Comparison of ENCODE assay signal across 8 cellular contexts in the genomic region with DNA sequence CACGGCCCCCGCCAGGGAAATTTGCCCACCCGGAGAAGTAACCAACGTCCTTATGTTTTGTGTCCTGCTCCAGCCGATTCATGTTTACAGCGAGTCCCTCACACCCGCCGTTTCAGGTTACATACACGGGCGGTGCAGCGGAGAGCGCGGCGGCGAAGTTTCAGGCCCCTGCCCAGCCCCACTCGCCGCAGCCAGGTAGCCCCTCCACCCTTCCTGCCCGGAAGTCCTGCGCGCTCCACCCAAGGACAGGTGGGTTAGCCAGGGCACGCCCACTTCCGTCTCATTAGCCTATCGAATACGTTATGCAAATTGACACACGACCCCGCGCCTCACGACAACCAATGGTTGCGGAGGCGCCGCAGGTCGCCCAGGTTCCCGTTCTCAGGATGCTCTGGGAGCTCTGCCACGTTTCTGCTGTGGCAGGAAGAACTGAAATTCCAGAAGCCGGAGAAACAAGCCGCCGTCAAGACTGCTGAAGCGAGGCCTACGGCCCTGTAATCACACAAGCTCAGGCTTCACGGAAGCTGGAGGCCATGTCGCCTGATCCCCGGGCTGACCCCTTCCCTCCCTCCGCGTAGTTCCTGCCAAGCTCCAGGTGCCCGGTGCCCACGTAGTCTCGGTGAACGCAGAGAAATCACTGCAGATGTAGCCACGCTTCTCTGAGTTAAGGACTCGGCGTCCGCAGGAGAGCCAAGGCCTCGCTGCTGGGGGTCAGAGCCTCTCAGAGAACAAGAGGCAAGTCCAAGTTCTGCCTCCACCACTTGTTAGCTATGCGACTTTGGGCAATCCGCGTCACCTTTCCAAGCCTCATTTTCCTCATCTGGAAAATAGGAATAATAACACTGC. TPM values are rescaled to one million over a fixed set of nuclear protein-coding genes. Genes with fewer than 3 reads are reported as not detected.
DNase-seq lines count a peak whose midpoint lies in the region; FAIRE-seq lines count a peak whose summit lies in the region.

No MANE protein-coding gene starts in this region.

- H3K4ac ChIP-seq in mesenchymal stem cell (ENCODE audit: low read depth in 1 of 2, low read length in 2 of 2), result peak overlapping the region; percentile 47 to 71

- H3K27ac Mint-ChIP-seq in activated CD4-positive, alpha-beta memory T cell treated with anti-CD3 and anti-CD28 coated beads for 36 hours, result peak overlapping the region; percentile 66

- POLR2A ChIA-PET in activated CD4-positive, alpha-beta memory T cell treated with anti-CD3 and anti-CD28 coated beads for 36 hours (lab: Charles Lee), result no interaction called here

- H3K4me2 ChIP-seq in mesenchymal stem cell (ENCODE audit: low read length, poor library complexity, severe bottlenecking), result peak overlapping the region; percentile 71

- H3K4me1 Mint-ChIP-seq in activated CD4-positive, alpha-beta memory T cell treated with anti-CD3 and anti-CD28 coated beads for 36 hours (ENCODE audit: low read depth), result peaks cover 37% of the 10 kb centered on the region

- no peaks in the 10 kb centered on the region for H3K27me3 ChIP-seq in mesenchymal stem cell (ENCODE audit: control insufficient read depth in 1 of 2, insufficient read depth in 1 of 2, low read length in 2 of 2)
- H3K27me3 ChIP-seq in HAP-1 (ENCODE audit: low read depth), result no peaks in the 10 kb centered on the region

- intact Hi-C loops in activated CD4-positive, alpha-beta memory T cell treated with anti-CD3 and anti-CD28 coated beads for 36 hours (cut with micrococcal nuclease), result loop anchor here (1.0 to 10.0 kb wide), 3 partner anchors 22 to 255 kb away; no protein-coding TSS in a partner anchor

- in situ Hi-C loops in HAP-1 (cut with MboI; ENCODE audit: low sequenced_read_pairs), result no loop called here

- H3K36me3 ChIP-seq in mesenchymal stem cell (ENCODE audit: control insufficient read depth in 1 of 2, insufficient read depth in 2 of 2, low read depth in 1 of 2, low read length in 2 of 2) (no peaks in the 10 kb centered on the region), HAP-1 (replicated peaks) (no peaks in the 10 kb centered on the region)

- H3K14ac ChIP-seq in mesenchymal stem cell (ENCODE audit: low read length in 2 of 2), result peak overlapping the region in 1 of 2 experiments; percentile 61

- H3K9me3 Mint-ChIP-seq in activated CD4-positive, alpha-beta memory T cell treated with anti-CD3 and anti-CD28 coated beads for 36 hours, result no peaks in the 10 kb centered on the region

- DNase-seq in DMS79 (lab: John Stamatoyannopoulos, UW) (peak; percentile 93), NCI-H146 treated with DMSO at 0.1 percent for 48 hours (lab: John Stamatoyannopoulos, UW; ENCODE audit: unreplicated experiment) (peak; percentile 95), mesenchymal stem cell (peak; percentile 68), urothelium cell line (ENCODE audit: low spot score) (no peak), HAP-1 (ENCODE audit: low spot score in 2 of 2) (no peak)
- DNase-seq in activated CD4-positive, alpha-beta memory T cell treated with anti-CD3 and anti-CD28 coated beads for 36 hours, result peak; percentile 83
- peak; percentile 65 for DNase-seq in effector CD4-positive, alpha-beta T cell
- peak; percentile 22 for DNase-seq in stimulated activated CD8-positive, alpha-beta memory T cell treated with anti-CD3 and anti-CD28 coated beads, Interleukin-12 subunit alpha, Interleukin-12 subunit beta, amount 100 ng/mL, for 24 hours (ENCODE audit: extremely low read depth)

- CTCF ChIA-PET in activated CD4-positive, alpha-beta memory T cell treated with anti-CD3 and anti-CD28 coated beads for 36 hours (lab: Charles Lee), result interaction anchor here (1.1 to 1.5 kb wide), 2 partner anchors 45 to 109 kb away, joined by 4 read pairs; no protein-coding TSS in a partner anchor

- no peaks in the 10 kb centered on the region for H3K9me3 ChIP-seq in mesenchymal stem cell (ENCODE audit: control insufficient read depth, low read length)
- no peaks in the 10 kb centered on the region for H3K9me3 ChIP-seq in HAP-1

- no peak overlapping the region for H3K9ac ChIP-seq in mesenchymal stem cell (ENCODE audit: low read length)

- H2BK12ac ChIP-seq in mesenchymal stem cell (ENCODE audit: low read length in 2 of 2), result peak overlapping the region; percentile 69 to 91

- H3K79me1 ChIP-seq in mesenchymal stem cell (replicated peaks; ENCODE audit: low read length, poor library complexity, severe bottlenecking), result peaks cover 2% of the 10 kb centered on the region

- H3K36me3 Mint-ChIP-seq in activated CD4-positive, alpha-beta memory T cell treated with anti-CD3 and anti-CD28 coated beads for 36 hours, result no peaks in the 10 kb centered on the region

- H2BK15ac ChIP-seq in mesenchymal stem cell (ENCODE audit: low read depth, poor library complexity, severe bottlenecking), result peak overlapping the region; percentile 77

- peak overlapping the region; percentile 72 for H2AFZ ChIP-seq in mesenchymal stem cell (ENCODE audit: low read depth, low read length)

- peak overlapping the region; percentile 78 to 88 for H3K18ac ChIP-seq in mesenchymal stem cell (ENCODE audit: low read depth in 1 of 2, low read length in 2 of 2)

- H3K27me3 Mint-ChIP-seq in activated CD4-positive, alpha-beta memory T cell treated with anti-CD3 and anti-CD28 coated beads for 36 hours, result no peaks in the 10 kb centered on the region

- peak overlapping the region; percentile 69 for H2BK5ac ChIP-seq in mesenchymal stem cell (ENCODE audit: low read depth, low read length, poor library complexity, severe bottlenecking)

- H3K4me1 ChIP-seq in mesenchymal stem cell (ENCODE audit: control insufficient read depth, insufficient read depth, low read depth, low read length) (peaks cover 22% of the 10 kb centered on the region), HAP-1 (no peaks in the 10 kb centered on the region)

- peak overlapping the region; percentile 91 for H2AK5ac ChIP-seq in mesenchymal stem cell (ENCODE audit: low read length, severe bottlenecking)

- FAIRE-seq in urothelium cell line (lab: Jason Lieb, UNC), result no peak

- 17% methylated on average over 56 of the region's 56 CpGs for WGBS in mesenchymal stem cell

- H3K27ac ChIP-seq in mesenchymal stem cell (ENCODE audit: low read length, poor library complexity, severe bottlenecking), result peak overlapping the region; percentile 86

- peak overlapping the region; percentile 76 for H3K4me3 Mint-ChIP-seq in activated CD4-positive, alpha-beta memory T cell treated with anti-CD3 and anti-CD28 coated beads for 36 hours

- H3K4me3 ChIP-seq in mesenchymal stem cell (ENCODE audit: insufficient read depth in 1 of 2, low read depth in 1 of 2, low read length in 2 of 2) (peak overlapping the region in 1 of 2 experiments; percentile 7), HAP-1 (no peak overlapping the region)

- H3K23ac ChIP-seq in mesenchymal stem cell (ENCODE audit: low read length in 2 of 2), result peak overlapping the region in 1 of 2 experiments; percentile 57

- peak overlapping the region; percentile 96 for H4K8ac ChIP-seq in mesenchymal stem cell (ENCODE audit: low read length)

- peak overlapping the region; percentile 89 for H4K91ac ChIP-seq in mesenchymal stem cell (ENCODE audit: low read length)

- peak overlapping the region; percentile 50 for H2BK120ac ChIP-seq in mesenchymal stem cell (ENCODE audit: low read depth, low read length)

RNA-seq across cellular contexts. Expression of a gene that starts 22.4 kb away (rescaled TPM):
- 100 to 1,000 TPM; 712 to 720 TPM for total RNA-seq in activated CD4-positive, alpha-beta memory T cell treated with anti-CD3 and anti-CD28 coated beads for 36 hours
- 369 TPM for polyA plus RNA-seq in mesenchymal stem cell (2013, experiment 1 of 2)
- 336 TPM for polyA plus RNA-seq in mesenchymal stem cell (2013, experiment 2 of 2)

Comparison
In these comparisons a context has a peak if more than half of its experiments do, and no peak if none do; other contexts are left out.
1. DNase-seq: peak in DMS79 (single experiment), NCI-H146 treated with DMSO at 0.1 percent for 48 hours (single experiment), activated CD4-positive, alpha-beta memory T cell treated with anti-CD3 and anti-CD28 coated beads for 36 hours (single experiment), effector CD4-positive, alpha-beta T cell (single experiment), mesenchymal stem cell (single experiment) and stimulated activated CD8-positive, alpha-beta memory T cell treated with anti-CD3 and anti-CD28 coated beads, Interleukin-12 subunit alpha, Interleukin-12 subunit beta, amount 100 ng/mL, for 24 hours (single experiment); none in urothelium cell line (single experiment) and HAP-1 (0 of 2).